ENCODE assay signal across 11 cellular contexts in genomic region chr19:36245210-36246005, GRCh38. TPM values are rescaled to one million over a fixed set of nuclear protein-coding genes. Genes with fewer than 3 reads are reported as not detected.
DNase-seq lines count a peak whose midpoint lies in the region; ATAC-seq, FAIRE-seq and TF ChIP-seq lines count a peak whose summit lies in the region.
"Had no signal": no experiment of that assay in that cellular context is flagged by ENCODE, and none has a peak within 500 bp of the region (broad histone marks: within the 10 kb centered on the region; RNA-seq: fewer than 3 reads in every experiment).

No MANE protein-coding gene starts in this region.

- DNase-seq in activated CD4-positive, alpha-beta T cell treated with anti-CD3 and anti-CD28 coated beads for 48 hours, result peak; percentile 10
- no peak for DNase-seq in activated CD4-positive, alpha-beta T cell treated with anti-CD3 and anti-CD28 coated beads, Interleukin-2, amount 10 ng/mL, durations not matched to agents 24 days and 14 days
- DNase-seq in mesothelial cell of epicardium (ENCODE audit: low spot score in 2 of 2, unreplicated experiment in 2 of 2), result no peak
- DNase-seq in small intestine, result no peak
- no peak for DNase-seq in NOMO-1 treated with dmso at 0.1 percent for 144 hours (lab: John Stamatoyannopoulos, UW; ENCODE audit: unreplicated experiment)
- DNase-seq: activated gamma-delta T cell; stimulated activated CD8-positive, alpha-beta memory T cell treated with anti-CD3 and anti-CD28 coated beads, Interleukin-4, amount 100 ng/mL, for 48 hours had no signal

- H3K9me3 ChIP-seq in endocrine pancreas (ENCODE audit: control insufficient read depth, low read length) (no peaks in the 10 kb centered on the region), small intestine (ENCODE audit: control insufficient read depth, low read depth) (no peaks in the 10 kb centered on the region)

- peak overlapping the region; percentile 31 for H3K4me3 ChIP-seq in endocrine pancreas (ENCODE audit: control insufficient read depth, insufficient read depth, low read length)
- H3K4me3 ChIP-seq in urinary bladder (ENCODE audit: low read depth, low read length), result peak overlapping the region; percentile 30
- no peak overlapping the region for H3K4me3 ChIP-seq in small intestine (ENCODE audit: low read depth in 1 of 2, low read length in 2 of 2)
- H3K4me3 ChIP-seq: BLaER1 treated with 17β-estradiol and CSF1 and Interleukin-3, amounts not matched to agents 10 nM and 100 nM had no signal

- no peak for ATAC-seq in GM19035 (IDR thresholded peaks at IDR 0.05; ENCODE audit: unreplicated experiment)

- H3K9ac ChIP-seq in endocrine pancreas (ENCODE audit: control insufficient read depth, insufficient read depth, low read length), result peak overlapping the region; percentile 62
- H3K9ac ChIP-seq: BLaER1 treated with 17β-estradiol and CSF1 and Interleukin-3, amounts not matched to agents 10 nM and 100 nM had no signal

- no peaks in the 10 kb centered on the region for H3K4me1 ChIP-seq in endocrine pancreas (ENCODE audit: control insufficient read depth, insufficient read depth, low read length)
- H3K4me1 ChIP-seq in urinary bladder (ENCODE audit: insufficient read depth), result no peaks in the 10 kb centered on the region
- no peaks in the 10 kb centered on the region for H3K4me1 ChIP-seq in small intestine (ENCODE audit: control insufficient read depth in 2 of 2, insufficient read depth in 1 of 2, low read depth in 1 of 2, low read length in 1 of 2)
- H3K4me1 ChIP-seq: BLaER1 treated with 17β-estradiol and CSF1 and Interleukin-3, amounts not matched to agents 10 nM and 100 nM had no signal

- H3K36me3 ChIP-seq in endocrine pancreas (ENCODE audit: control insufficient read depth, insufficient read depth, low read length) (no peaks in the 10 kb centered on the region), urinary bladder (ENCODE audit: insufficient read depth) (no peaks in the 10 kb centered on the region), small intestine (ENCODE audit: control insufficient read depth in 2 of 2, insufficient read depth in 2 of 2, low read length in 2 of 2) (no peaks in the 10 kb centered on the region)

- intact Hi-C loops in activated CD4-positive, alpha-beta T cell treated with anti-CD3 and anti-CD28 coated beads, Interleukin-2, amount 10 ng/mL, durations not matched to agents 24 days and 14 days (cut with micrococcal nuclease), result no loop called here

- H3K4me1 Mint-ChIP-seq in activated CD4-positive, alpha-beta T cell treated with anti-CD3 and anti-CD28 coated beads, Interleukin-2, amount 10 ng/mL, durations not matched to agents 24 days and 14 days, result no peaks in the 10 kb centered on the region
- peaks cover 12% of the 10 kb centered on the region for H3K4me1 Mint-ChIP-seq in mesothelial cell of epicardium

- no peak overlapping the region for H3K4me3 Mint-ChIP-seq in activated CD4-positive, alpha-beta T cell treated with anti-CD3 and anti-CD28 coated beads, Interleukin-2, amount 10 ng/mL, durations not matched to agents 24 days and 14 days
- peak overlapping the region; percentile 59 for H3K4me3 Mint-ChIP-seq in mesothelial cell of epicardium

- no peak overlapping the region for H3K27ac Mint-ChIP-seq in activated CD4-positive, alpha-beta T cell treated with anti-CD3 and anti-CD28 coated beads, Interleukin-2, amount 10 ng/mL, durations not matched to agents 24 days and 14 days
- no peak overlapping the region for H3K27ac Mint-ChIP-seq in mesothelial cell of epicardium

- no peaks in the 10 kb centered on the region for H3K27me3 ChIP-seq in endocrine pancreas (ENCODE audit: control insufficient read depth, insufficient read depth, low read length)
- H3K27me3 ChIP-seq in small intestine (ENCODE audit: control insufficient read depth in 2 of 2, insufficient read depth in 2 of 2, low read length in 2 of 2), result peaks cover 0 to 4% of the 10 kb centered on the region in 2 donors
- H3K27me3 ChIP-seq: BLaER1 treated with 17β-estradiol and CSF1 and Interleukin-3, amounts not matched to agents 10 nM and 100 nM had no signal

- peaks cover 25% of the 10 kb centered on the region for H3K9me3 Mint-ChIP-seq in activated CD4-positive, alpha-beta T cell treated with anti-CD3 and anti-CD28 coated beads, Interleukin-2, amount 10 ng/mL, durations not matched to agents 24 days and 14 days
- H3K9me3 Mint-ChIP-seq in mesothelial cell of epicardium, result peaks cover 3% of the 10 kb centered on the region

- H3K36me3 Mint-ChIP-seq in activated CD4-positive, alpha-beta T cell treated with anti-CD3 and anti-CD28 coated beads, Interleukin-2, amount 10 ng/mL, durations not matched to agents 24 days and 14 days (ENCODE audit: low read depth), result peaks cover 15% of the 10 kb centered on the region
- peaks cover 8% of the 10 kb centered on the region for H3K36me3 Mint-ChIP-seq in mesothelial cell of epicardium

- H3K27ac ChIP-seq in urinary bladder (ENCODE audit: low read depth) (no peak overlapping the region), small intestine (ENCODE audit: low read depth in 1 of 2, low read length in 1 of 2) (no peak overlapping the region)
- H3K27ac ChIP-seq: BLaER1 treated with 17β-estradiol and CSF1 and Interleukin-3, amounts not matched to agents 10 nM and 100 nM had no signal

- 2% methylated on average over 63 of the region's 63 CpGs for WGBS in urinary bladder
- WGBS in small intestine, 3 donors, result 6 to 28% (median 24%) methylated on average over 51 to 63 of the region's 63 CpGs

- no peak for TF ChIP-seq CTCF in mesothelial cell of epicardium (IDR thresholded peaks at IDR 0.05; ENCODE audit: unreplicated experiment)

- FAIRE-seq in small intestine (lab: Jason Lieb, UNC), result no peak

- H3K27me3 Mint-ChIP-seq in activated CD4-positive, alpha-beta T cell treated with anti-CD3 and anti-CD28 coated beads, Interleukin-2, amount 10 ng/mL, durations not matched to agents 24 days and 14 days, result peaks cover 4% of the 10 kb centered on the region
- H3K27me3 Mint-ChIP-seq in mesothelial cell of epicardium (ENCODE audit: low read depth), result peaks cover 15% of the 10 kb centered on the region

RNA-seq across cellular contexts. Expression of gene ZNF146, which starts 30.5 kb away (rescaled TPM):
- 84.6 and 90.3 TPM in 2 replicates for total RNA-seq in activated CD4-positive, alpha-beta T cell treated with anti-CD3 and anti-CD28 coated beads, Interleukin-2, amount 10 ng/mL, durations not matched to agents 24 days and 14 days
- 126 to 132 TPM (median 131 TPM) in 3 replicates for total RNA-seq in mesothelial cell of epicardium
- total RNA-seq in urinary bladder, result 145 TPM
- polyA plus RNA-seq in urinary bladder, result 39.2 TPM
- 10 to 100 TPM; 18.4 to 31.7 (median 19.7) TPM for polyA plus RNA-seq in small intestine

RNA-seq across cellular contexts. Expression of gene ZNF565, which starts 30.9 kb away (rescaled TPM):
- total RNA-seq in activated CD4-positive, alpha-beta T cell treated with anti-CD3 and anti-CD28 coated beads, Interleukin-2, amount 10 ng/mL, durations not matched to agents 24 days and 14 days, result 1.6 and 2.2 TPM in 2 replicates
- total RNA-seq in mesothelial cell of epicardium (7.1 to 9.1 TPM (median 8.9 TPM) in 3 replicates), urinary bladder (10.8 TPM)
- polyA plus RNA-seq in urinary bladder (4.0 TPM), small intestine (1 to 10 TPM; 1.6 to 3.4 (median 2.3) TPM)

Comparison
In these comparisons a context has a peak if more than half of its experiments do, and no peak if none do; other contexts are left out.
1. H3K4me3 ChIP-seq: peak in endocrine pancreas (single experiment) and urinary bladder (single experiment); none in small intestine (0 of 2).